9 cellular contexts compared by ENCODE assay signal in genomic region chr12:125683748-125684381, GRCh38.
A peak's percentile ranks its signal among the peaks of the same experiment; 100 is the strongest.
DNase-seq lines count a peak whose midpoint lies in the region; ATAC-seq, FAIRE-seq and TF ChIP-seq lines count a peak whose summit lies in the region.
"Had no signal": no experiment of that assay in that cellular context is flagged by ENCODE, and none has a peak within 500 bp of the region (broad histone marks: within the 10 kb centered on the region; RNA-seq: fewer than 3 reads in every experiment).

No MANE protein-coding gene starts in this region.

- no peak overlapping the region for H3K27ac ChIP-seq in small intestine (ENCODE audit: low read depth in 1 of 2, low read length in 1 of 2)
- H3K27ac ChIP-seq: cardiac muscle cell had no signal

- 13 to 29% (median 23%) methylated on average over 29 to 30 of the region's 30 CpGs for WGBS in small intestine, 3 donors

- TF ChIP-seq POLR2A in GM12891 (IDR thresholded peaks at IDR 0.05; ENCODE audit: low read depth, low read length) = no peak

- H3K27me3 ChIP-seq in MG63 = no peaks in the 10 kb centered on the region
- H3K27me3 ChIP-seq in small intestine (ENCODE audit: control insufficient read depth in 2 of 2, insufficient read depth in 2 of 2, low read length in 2 of 2) = peaks cover 0 to 1% of the 10 kb centered on the region in 2 donors

- H3K4me3 ChIP-seq in MG63 = no peak overlapping the region
- no peak overlapping the region for H3K4me3 ChIP-seq in small intestine (ENCODE audit: low read depth in 1 of 2, low read length in 2 of 2)
- H3K4me3 ChIP-seq: cardiac muscle cell had no signal

- peak; percentile 48 for ATAC-seq in GM19468 (IDR thresholded peaks at IDR 0.05; ENCODE audit: extremely low read depth, unreplicated experiment)
- peak; percentile 85 for ATAC-seq in esophagus mucosa

- H3K4me1 ChIP-seq in small intestine (ENCODE audit: control insufficient read depth in 2 of 2, insufficient read depth in 1 of 2, low read depth in 1 of 2, low read length in 1 of 2) = no peaks in the 10 kb centered on the region

- no peaks in the 10 kb centered on the region for H3K36me3 ChIP-seq in MG63
- no peaks in the 10 kb centered on the region for H3K36me3 ChIP-seq in small intestine (ENCODE audit: control insufficient read depth in 2 of 2, insufficient read depth in 2 of 2, low read length in 2 of 2)
- H3K36me3 ChIP-seq: cardiac muscle cell had no signal

- FAIRE-seq in GM12891 (lab: Jason Lieb, UNC) (no peak), small intestine (lab: Jason Lieb, UNC) (no peak)

- DNase-seq in GM12891 (ENCODE audit: insufficient read length, low spot score) (peak; percentile 42), MG63 (peak; percentile 6), NOMO-1 (lab: John Stamatoyannopoulos, UW; ENCODE audit: unreplicated experiment in 2 of 2) (no peak), MV-4-11 (lab: John Stamatoyannopoulos, UW) (no peak), small intestine (no peak)
- DNase-seq in stimulated activated CD8-positive, alpha-beta memory T cell treated with anti-CD3 and anti-CD28 coated beads, Interleukin-4, amount 100 ng/mL, for 24 hours (ENCODE audit: low read depth) = peak; percentile 2

- no peaks in the 10 kb centered on the region for H3K9me3 ChIP-seq in MG63
- no peaks in the 10 kb centered on the region for H3K9me3 ChIP-seq in small intestine (ENCODE audit: control insufficient read depth, low read depth)

TF ChIP-seq in GM12891, 5 proteins besides CTCF, POLR2A, EP300 and RAD21:
- TF ChIP-seq POLR2AphosphoS5 (IDR thresholded peaks at IDR 0.05; ENCODE audit: low read depth, low read length) (no peak), TAF1 (IDR thresholded peaks at IDR 0.05; ENCODE audit: low read depth, low read length) (no peak), SPI1 (IDR thresholded peaks at IDR 0.05; ENCODE audit: low read depth, low read length) (no peak), PAX5 (IDR thresholded peaks at IDR 0.05; ENCODE audit: insufficient read depth, low read length, severe bottlenecking) (no peak), POU2F2 (IDR thresholded peaks at IDR 0.05; ENCODE audit: low read depth, low read length) (no peak)
TF ChIP-seq in GM12891: peak in this region for 0.

Comparison
In these comparisons a context has a peak if more than half of its experiments do, and no peak if none do; other contexts are left out.
1. DNase-seq: peak in GM12891 (single experiment), MG63 (single experiment) and stimulated activated CD8-positive, alpha-beta memory T cell treated with anti-CD3 and anti-CD28 coated beads, Interleukin-4, amount 100 ng/mL, for 24 hours (single experiment); none in NOMO-1 (0 of 2), MV-4-11 (single experiment) and small intestine (single experiment).